Comparison of ENCODE assay signal across 33 cellular contexts in the genomic region with DNA sequence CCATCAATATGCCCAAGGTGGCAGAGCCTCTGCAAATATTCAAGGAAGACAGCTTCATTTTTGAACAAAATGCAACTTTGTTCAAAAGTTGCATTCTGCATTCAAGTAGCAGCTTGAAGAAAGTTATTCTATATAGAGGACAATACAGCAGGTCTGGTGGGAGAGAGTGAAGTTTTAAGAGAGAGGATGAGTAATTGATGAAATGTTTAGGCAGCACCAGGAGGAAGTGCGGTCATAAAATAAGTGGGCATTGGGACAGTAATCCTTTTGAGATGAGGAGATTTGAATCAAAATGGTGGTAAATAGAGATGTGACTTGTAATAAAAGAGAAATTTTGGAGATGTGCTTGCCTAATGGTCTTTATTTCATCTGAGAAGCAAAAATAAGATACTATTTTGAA.
"Had no signal": no experiment of that assay in that cellular context is flagged by ENCODE, and none has a peak within 500 bp of the region (broad histone marks: within the 10 kb centered on the region; RNA-seq: fewer than 3 reads in every experiment).

No MANE protein-coding gene starts in this region.

- H3K4me3 ChIP-seq: MG63 had no signal

- H3K36me3 ChIP-seq: MG63 had no signal

- H3K9me3 ChIP-seq: MG63 had no signal

- H3K27me3 ChIP-seq: MG63 had no signal

- DNase-seq: Karpas-422, Kasumi-1, MG63, MM.1S, MV-4-11, NCI-H1048, NCI-H1092, NCI-H1092 treated with DMSO at 0.1 percent for 48 hours, NCI-H1105, NCI-H1105 treated with DMSO at 0.1 percent for 48 hours, NCI-H1417, NCI-H1417 treated with DMSO at 0.1 percent for 48 hours, NCI-H1436, NCI-H1436 treated with DMSO at 0.1 percent for 48 hours, NCI-H146, NCI-H1694, NCI-H1694 treated with DMSO at 0.1 percent for 48 hours, NCI-H187, NCI-H187 treated with DMSO at 0.1 percent for 48 hours, NCI-H1930, NCI-H2029, NCI-H2029 treated with DMSO at 0.1 percent for 48 hours, NCI-H2081, NCI-H2107, NCI-H2171, NCI-H2171 treated with DMSO at 0.1 percent for 48 hours, NCI-H2227 treated with DMSO at 0.1 percent for 48 hours, NCI-H226, NCI-H345, NCI-H446, NCI-H446 treated with DMSO at 0.1 percent for 48 hours, NCI-H510A, NCI-H510A treated with DMSO at 0.1 percent for 48 hours had no signal
